20 cellular contexts compared by ENCODE assay signal in the genomic region with DNA sequence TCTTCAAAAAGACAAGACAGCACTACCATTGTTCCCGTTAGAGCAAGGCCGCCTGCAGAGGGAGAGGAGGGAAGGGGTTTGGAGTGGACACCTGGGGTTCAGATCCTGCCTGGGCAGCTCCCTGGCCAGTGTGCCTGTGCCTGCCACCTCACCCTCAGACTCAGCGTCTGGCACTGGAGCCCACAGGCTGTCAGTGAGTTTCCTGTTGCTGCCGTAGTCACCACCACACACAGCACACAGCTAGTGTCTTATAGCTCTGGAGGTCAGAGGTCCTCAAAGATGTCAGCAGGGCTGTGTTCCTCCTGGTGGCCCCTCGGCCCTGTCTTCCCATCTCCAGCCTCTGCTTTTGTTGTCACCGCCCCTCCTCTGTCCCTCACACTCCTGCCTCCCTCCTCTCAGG.
"Had no signal": no experiment of that assay in that cellular context is flagged by ENCODE, and none has a peak within 500 bp of the region (broad histone marks: within the 10 kb centered on the region; RNA-seq: fewer than 3 reads in every experiment).

No MANE protein-coding gene starts in this region.

- H3K4me1 ChIP-seq: esophagus muscularis mucosa, lower lobe of right lung, pancreas, right lobe of liver, upper lobe of left lung had no signal

- H3K27ac Mint-ChIP-seq: activated T-cell treated with anti-CD3 and anti-CD28 coated beads, Interleukin-2, amount 50 U/mL, for 72 hours; T-helper 1 cell treated with Interleukin-12 subunit alpha and Interleukin-12 subunit beta and Interleukin-4 antibody, amounts not matched to agents 30 μg/mL and 1 μg/mL, for 36 hours had no signal

- H3K4me3 Mint-ChIP-seq: activated T-cell treated with anti-CD3 and anti-CD28 coated beads, Interleukin-2, amount 50 U/mL, for 72 hours; T-helper 1 cell treated with Interleukin-12 subunit alpha and Interleukin-12 subunit beta and Interleukin-4 antibody, amounts not matched to agents 30 μg/mL and 1 μg/mL, for 36 hours had no signal

- H3K4me3 ChIP-seq: coronary artery, esophagus muscularis mucosa, heart right ventricle, lower lobe of right lung, pancreas, right lobe of liver, thoracic aorta, upper lobe of left lung had no signal

- FAIRE-seq: pancreas, small intestine had no signal

- DNase-seq: activated CD4-positive, alpha-beta T cell treated with anti-CD3 and anti-CD28 coated beads for 1 hour; activated effector memory CD4-positive, alpha-beta T cell treated with anti-CD3 and anti-CD28 coated beads, Interleukin-2, amount 50 U/mL, for 16 hours; activated naive CD4-positive, alpha-beta T cell treated with anti-CD3 and anti-CD28 coated beads, Interleukin-2, amount 50 U/mL, for 16 hours; activated T-cell treated with anti-CD3 and anti-CD28 coated beads, Interleukin-2, amount 50 U/mL, for 72 hours; aorta; heart right ventricle; left cardiac atrium; lower lobe of right lung; midbrain; pancreas; small intestine; stimulated activated CD4-positive, alpha-beta T cell treated with anti-CD3 and anti-CD28 coated beads, Interleukin-15, amount 100 ng/mL, for 24 hours; stimulated activated CD4-positive, alpha-beta T cell treated with anti-CD3 and anti-CD28 coated beads, Interleukin-2, amount 100 ng/mL, for 48 hours; upper lobe of left lung had no signal

- H3K27me3 ChIP-seq: esophagus muscularis mucosa, pancreas, right lobe of liver, upper lobe of left lung had no signal

- ATAC-seq: activated T-cell treated with anti-CD3 and anti-CD28 coated beads, Interleukin-2, amount 50 U/mL, for 72 hours; heart right ventricle; left cardiac atrium; right lobe of liver had no signal

- H3K9me3 Mint-ChIP-seq: activated T-cell treated with anti-CD3 and anti-CD28 coated beads, Interleukin-2, amount 50 U/mL, for 72 hours; T-helper 1 cell treated with Interleukin-12 subunit alpha and Interleukin-12 subunit beta and Interleukin-4 antibody, amounts not matched to agents 30 μg/mL and 1 μg/mL, for 36 hours had no signal

- H3K27ac ChIP-seq: coronary artery, esophagus muscularis mucosa, heart right ventricle, lower lobe of right lung, pancreas, right lobe of liver, thoracic aorta, upper lobe of left lung, VCaP had no signal

- H3K9me3 ChIP-seq: esophagus muscularis mucosa, heart right ventricle, lower lobe of right lung, pancreas, right lobe of liver, thoracic aorta, upper lobe of left lung had no signal
